In genomic region chr7:36712015-36712414, GRCh38 we compare ENCODE assay signal across 14 cellular contexts. TPM values are rescaled to one million over a fixed set of nuclear protein-coding genes. Genes with fewer than 3 reads are reported as not detected.
DNase-seq lines count a peak whose midpoint lies in the region; ATAC-seq and TF ChIP-seq lines count a peak whose summit lies in the region.
"Had no signal": no experiment of that assay in that cellular context is flagged by ENCODE, and none has a peak within 500 bp of the region (broad histone marks: within the 10 kb centered on the region; RNA-seq: fewer than 3 reads in every experiment).

No MANE protein-coding gene starts in this region.

- H3K36me3 Mint-ChIP-seq in activated T-cell treated with anti-CD3 and anti-CD28 coated beads, Interleukin-2, amount 50 U/mL, for 72 hours (ENCODE audit: insufficient read depth in 2 of 2) = peaks cover 14 to 30% of the 10 kb centered on the region in 2 donors
- H3K36me3 Mint-ChIP-seq in activated naive CD8-positive, alpha-beta T cell treated with anti-CD3 and anti-CD28 coated beads, Interleukin-2, amount 50 U/mL, for 24 hours (ENCODE audit: low read depth) = peaks cover 24% of the 10 kb centered on the region
- H3K36me3 Mint-ChIP-seq in natural killer cell = peaks cover 42% of the 10 kb centered on the region

- peak overlapping the region; percentile 69 to 77 for H3K4me3 Mint-ChIP-seq in activated T-cell treated with anti-CD3 and anti-CD28 coated beads, Interleukin-2, amount 50 U/mL, for 72 hours
- no peak overlapping the region for H3K4me3 Mint-ChIP-seq in activated naive CD8-positive, alpha-beta T cell treated with anti-CD3 and anti-CD28 coated beads, Interleukin-2, amount 50 U/mL, for 24 hours
- H3K4me3 Mint-ChIP-seq in natural killer cell = peak overlapping the region; percentile 66

- DNase-seq in activated T-cell treated with anti-CD3 and anti-CD28 coated beads, Interleukin-2, amount 50 U/mL, for 72 hours = no peak
- DNase-seq in activated T-cell treated with anti-CD3 and anti-CD28 coated beads for 4 hours (no peak), natural killer cell (no peak), NCI-H1436 (lab: John Stamatoyannopoulos, UW) (no peak)
- DNase-seq in activated naive CD8-positive, alpha-beta T cell treated with anti-CD3 and anti-CD28 coated beads, Interleukin-2, amount 50 U/mL, for 24 hours = no peak
- DNase-seq: AML-193, DMS79, NCI-H1092, NCI-H1694 treated with DMSO at 0.1 percent for 48 hours, PC-3 had no signal

- no peaks in the 10 kb centered on the region for H3K27me3 Mint-ChIP-seq in activated T-cell treated with anti-CD3 and anti-CD28 coated beads, Interleukin-2, amount 50 U/mL, for 72 hours (ENCODE audit: low read depth)
- H3K27me3 Mint-ChIP-seq in activated naive CD8-positive, alpha-beta T cell treated with anti-CD3 and anti-CD28 coated beads, Interleukin-2, amount 50 U/mL, for 24 hours = no peaks in the 10 kb centered on the region
- no peaks in the 10 kb centered on the region for H3K27me3 Mint-ChIP-seq in natural killer cell (ENCODE audit: low read depth in 2 of 2)

- peaks cover 66% of the 10 kb centered on the region for H3K4me1 Mint-ChIP-seq in activated T-cell treated with anti-CD3 and anti-CD28 coated beads, Interleukin-2, amount 50 U/mL, for 72 hours (ENCODE audit: low read depth)
- H3K4me1 Mint-ChIP-seq in activated naive CD8-positive, alpha-beta T cell treated with anti-CD3 and anti-CD28 coated beads, Interleukin-2, amount 50 U/mL, for 24 hours = peaks cover 63% of the 10 kb centered on the region
- peaks cover 85 to 86% of the 10 kb centered on the region in 2 donors for H3K4me1 Mint-ChIP-seq in natural killer cell

- peaks cover 5 to 8% of the 10 kb centered on the region in 2 donors for H3K9me3 Mint-ChIP-seq in activated T-cell treated with anti-CD3 and anti-CD28 coated beads, Interleukin-2, amount 50 U/mL, for 72 hours
- H3K9me3 Mint-ChIP-seq in activated naive CD8-positive, alpha-beta T cell treated with anti-CD3 and anti-CD28 coated beads, Interleukin-2, amount 50 U/mL, for 24 hours = peaks cover 2% of the 10 kb centered on the region
- H3K9me3 Mint-ChIP-seq in natural killer cell = peaks cover 0 to under 1% of the 10 kb centered on the region in 2 donors

- intact Hi-C loops in natural killer cell (cut with micrococcal nuclease) = no loop called here

- H3K27ac Mint-ChIP-seq in activated T-cell treated with anti-CD3 and anti-CD28 coated beads, Interleukin-2, amount 50 U/mL, for 72 hours = peak overlapping the region; percentile 97
- H3K27ac Mint-ChIP-seq in activated naive CD8-positive, alpha-beta T cell treated with anti-CD3 and anti-CD28 coated beads, Interleukin-2, amount 50 U/mL, for 24 hours = peak overlapping the region; percentile 83
- peak overlapping the region; percentile 91 to 97 for H3K27ac Mint-ChIP-seq in natural killer cell

- TF ChIP-seq CTCF in natural killer cell (IDR thresholded peaks at IDR 0.05) = no peak

- peak; percentile 76 to 80 for ATAC-seq in activated T-cell treated with anti-CD3 and anti-CD28 coated beads, Interleukin-2, amount 50 U/mL, for 72 hours (replicated peaks in 1 of 2)
- ATAC-seq in activated naive CD8-positive, alpha-beta T cell treated with anti-CD3 and anti-CD28 coated beads, Interleukin-2, amount 50 U/mL, for 24 hours = peak; percentile 76
- ATAC-seq in natural killer cell (peak; percentile 46 to 63 (median 57)), GM18909 (IDR thresholded peaks at IDR 0.05; ENCODE audit: poor library complexity, unreplicated experiment) (no peak), HG03135 (IDR thresholded peaks at IDR 0.05; ENCODE audit: unreplicated experiment) (no peak)
- ATAC-seq: HCT116, PC-3 had no signal

RNA-seq across cellular contexts. Expression of gene AOAH, which starts 12.3 kb away (rescaled TPM):
- total RNA-seq in activated T-cell treated with anti-CD3 and anti-CD28 coated beads, Interleukin-2, amount 50 U/mL, for 72 hours = 10 to 100 TPM; 18.8 to 23.5 TPM
- total RNA-seq in natural killer cell = 100 to 1,000 TPM; 263 to 403 (median 312) TPM
- total RNA-seq: MCF 10A, PC-3 had no signal

Comparison
In these comparisons a context has a peak if more than half of its experiments do, and no peak if none do; other contexts are left out.
1. ATAC-seq: peak in activated T-cell treated with anti-CD3 and anti-CD28 coated beads, Interleukin-2, amount 50 U/mL, for 72 hours (2 of 2), activated naive CD8-positive, alpha-beta T cell treated with anti-CD3 and anti-CD28 coated beads, Interleukin-2, amount 50 U/mL, for 24 hours (single experiment) and natural killer cell (3 of 3); none in GM18909 (single experiment) and HG03135 (single experiment).
2. RNA of gene AOAH, which starts 12.3 kb away (total RNA-seq): 263 to 403 TPM in natural killer cell; 18.8 to 23.5 TPM in activated T-cell treated with anti-CD3 and anti-CD28 coated beads, Interleukin-2, amount 50 U/mL, for 72 hours; every median in the first group is over 10 times any median in the second.
3. Peak in every context shown above with its lines, with median percentiles within 50 percentile points of each other: H3K27ac Mint-ChIP-seq.